Comparison of ENCODE assay signal across 18 cellular contexts in the genomic region with DNA sequence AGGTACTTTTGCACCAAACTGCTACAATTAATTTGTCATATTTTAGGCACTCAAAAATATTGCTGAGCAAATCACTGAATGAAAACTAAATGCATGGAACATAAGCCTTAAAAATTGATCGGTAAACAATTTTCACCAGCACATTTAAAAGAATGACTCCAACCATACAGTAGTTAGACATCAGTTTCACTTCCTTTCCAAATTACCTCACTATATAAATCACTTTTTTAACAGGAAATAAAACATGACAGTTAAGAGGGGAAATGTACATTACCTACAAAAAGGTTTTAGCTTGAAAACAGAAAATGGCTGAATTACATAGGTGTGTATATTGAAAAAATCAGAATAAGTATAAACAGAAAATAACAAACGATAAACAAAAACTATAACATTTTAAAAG.
DNase-seq lines count a peak whose midpoint lies in the region; ATAC-seq, FAIRE-seq and TF ChIP-seq lines count a peak whose summit lies in the region.
"Had no signal": no experiment of that assay in that cellular context is flagged by ENCODE, and none has a peak within 500 bp of the region (broad histone marks: within the 10 kb centered on the region; RNA-seq: fewer than 3 reads in every experiment).

No MANE protein-coding gene starts in this region.

- H3K4me1 ChIP-seq in neural progenitor cell: no peaks in the 10 kb centered on the region
- H3K4me1 ChIP-seq: colonic mucosa, gastrocnemius medialis, HAP-1, stomach had no signal

- DNase-seq in D721Med (ENCODE audit: insufficient read length, low spot score) (no peak), progenitor cell of endocrine pancreas (ENCODE audit: low spot score, unreplicated experiment) (no peak), NCI-H1930 (lab: John Stamatoyannopoulos, UW) (no peak), neural progenitor cell (ENCODE audit: low spot score) (no peak), HPDE6-E6E7 (ENCODE audit: extremely low spot score) (no peak)
- DNase-seq: activated CD8-positive, alpha-beta memory T cell treated with anti-CD3 and anti-CD28 coated beads, Interleukin-2, amount 10 ng/mL, durations not matched to agents 7 days and 5 days; activated gamma-delta T cell treated with Interleukin-2 at 50 U/mL for 16 hours; anterior cingulate cortex; colonic mucosa; gastrocnemius medialis; naive thymus-derived CD4-positive, alpha-beta T cell; stimulated activated CD4-positive, alpha-beta T cell treated with anti-CD3 and anti-CD28 coated beads, Interleukin-12 subunit alpha, Interleukin-12 subunit beta, amount 100 ng/mL, for 4 hours; stomach had no signal

- H3K79me2 ChIP-seq in SU-DHL-6 (ENCODE audit: insufficient read depth, low read length) (no peaks in the 10 kb centered on the region), neural progenitor cell (ENCODE audit: low read depth) (no peaks in the 10 kb centered on the region)

- H3K9me3 ChIP-seq in SU-DHL-6 (ENCODE audit: insufficient read depth, low read length) (no peaks in the 10 kb centered on the region), neural progenitor cell (ENCODE audit: low read depth) (no peaks in the 10 kb centered on the region)
- H3K9me3 ChIP-seq: colonic mucosa, gastrocnemius medialis, HAP-1, stomach had no signal

- H3K27ac Mint-ChIP-seq in progenitor cell of endocrine pancreas (no peak overlapping the region), neural progenitor cell (no peak overlapping the region)
- H3K27ac Mint-ChIP-seq: activated CD8-positive, alpha-beta memory T cell treated with anti-CD3 and anti-CD28 coated beads, Interleukin-2, amount 10 ng/mL, durations not matched to agents 7 days and 5 days; naive thymus-derived CD4-positive, alpha-beta T cell had no signal

- TF ChIP-seq CTCF in D721Med (IDR thresholded peaks at IDR 0.05; ENCODE audit: insufficient read depth, missing control alignments) (no peak), SU-DHL-6 (IDR thresholded peaks at IDR 0.05; ENCODE audit: insufficient read depth, low read length, poor library complexity, severe bottlenecking) (no peak), progenitor cell of endocrine pancreas (IDR thresholded peaks at IDR 0.05; ENCODE audit: unreplicated experiment) (no peak), neural progenitor cell (IDR thresholded peaks at IDR 0.05) (no peak)

- H3K9me2 ChIP-seq in SU-DHL-6 (replicated peaks; ENCODE audit: insufficient read depth, low read length): no peaks in the 10 kb centered on the region

- H3K4me3 Mint-ChIP-seq in progenitor cell of endocrine pancreas (ENCODE audit: low read depth) (no peak overlapping the region), neural progenitor cell (no peak overlapping the region)
- H3K4me3 Mint-ChIP-seq: activated CD8-positive, alpha-beta memory T cell treated with anti-CD3 and anti-CD28 coated beads, Interleukin-2, amount 10 ng/mL, durations not matched to agents 7 days and 5 days; naive thymus-derived CD4-positive, alpha-beta T cell had no signal

- H3K27me3 Mint-ChIP-seq in progenitor cell of endocrine pancreas (no peaks in the 10 kb centered on the region), neural progenitor cell (ENCODE audit: insufficient read depth, low read depth) (peaks cover 5% of the 10 kb centered on the region)
- H3K27me3 Mint-ChIP-seq: activated CD8-positive, alpha-beta memory T cell treated with anti-CD3 and anti-CD28 coated beads, Interleukin-2, amount 10 ng/mL, durations not matched to agents 7 days and 5 days had no signal

- peak overlapping the region; percentile 85 for H2AFZ ChIP-seq in SU-DHL-6 (ENCODE audit: low read depth, low read length, severe bottlenecking)
- H2AFZ ChIP-seq in neural progenitor cell (replicated peaks): no peak overlapping the region

- H3K4me1 Mint-ChIP-seq in progenitor cell of endocrine pancreas (ENCODE audit: low read depth) (peaks cover 10% of the 10 kb centered on the region), neural progenitor cell (no peaks in the 10 kb centered on the region)
- H3K4me1 Mint-ChIP-seq: naive thymus-derived CD4-positive, alpha-beta T cell had no signal

- H3K9me3 Mint-ChIP-seq in progenitor cell of endocrine pancreas (ENCODE audit: low read depth) (peaks cover 3% of the 10 kb centered on the region), neural progenitor cell (no peaks in the 10 kb centered on the region)

- ATAC-seq in GM19372 (IDR thresholded peaks at IDR 0.05; ENCODE audit: low read depth, unreplicated experiment): peak; percentile 54
- peak; percentile 45 for ATAC-seq in HG03432 (IDR thresholded peaks at IDR 0.05; ENCODE audit: unreplicated experiment)
- ATAC-seq: activated CD8-positive, alpha-beta memory T cell treated with anti-CD3 and anti-CD28 coated beads, Interleukin-2, amount 10 ng/mL, durations not matched to agents 7 days and 5 days; gastrocnemius medialis; naive thymus-derived CD4-positive, alpha-beta T cell had no signal

- H3K27me3 ChIP-seq in SU-DHL-6 (ENCODE audit: low read length) (no peaks in the 10 kb centered on the region), neural progenitor cell (no peaks in the 10 kb centered on the region)
- H3K27me3 ChIP-seq: colonic mucosa, gastrocnemius medialis, stomach had no signal

- peak overlapping the region; percentile 43 for H3K9ac ChIP-seq in SU-DHL-6 (ENCODE audit: low read length)
- H3K9ac ChIP-seq in neural progenitor cell: no peak overlapping the region

- H3K4me2 ChIP-seq in SU-DHL-6 (ENCODE audit: low read depth, low read length, poor library complexity, severe bottlenecking): peak overlapping the region; percentile 70
- H3K4me2 ChIP-seq in neural progenitor cell: no peak overlapping the region

- H3K36me3 ChIP-seq in SU-DHL-6 (ENCODE audit: low read length) (peaks cover 10% of the 10 kb centered on the region), neural progenitor cell (no peaks in the 10 kb centered on the region)
- H3K36me3 ChIP-seq: colonic mucosa, gastrocnemius medialis, HAP-1, stomach had no signal

- H3K27ac ChIP-seq in SU-DHL-6 (ENCODE audit: low read depth, low read length) (peak overlapping the region; percentile 92), neural progenitor cell (no peak overlapping the region)
- H3K27ac ChIP-seq: colonic mucosa, gastrocnemius medialis, stomach had no signal

- H3K4me3 ChIP-seq in SU-DHL-6 (ENCODE audit: insufficient read depth, low read length, poor library complexity, severe bottlenecking): peak overlapping the region; percentile 43
- H3K4me3 ChIP-seq in neural progenitor cell: no peak overlapping the region
- H3K4me3 ChIP-seq: colonic mucosa, gastrocnemius medialis, HAP-1, stomach had no signal

- H4K20me1 ChIP-seq in SU-DHL-6 (ENCODE audit: low read depth, low read length): no peaks in the 10 kb centered on the region
- no peaks in the 10 kb centered on the region for H4K20me1 ChIP-seq in neural progenitor cell (ENCODE audit: low read depth)

- H3K36me3 Mint-ChIP-seq in progenitor cell of endocrine pancreas (ENCODE audit: insufficient read depth) (no peaks in the 10 kb centered on the region), neural progenitor cell (no peaks in the 10 kb centered on the region)
- H3K36me3 Mint-ChIP-seq: activated CD8-positive, alpha-beta memory T cell treated with anti-CD3 and anti-CD28 coated beads, Interleukin-2, amount 10 ng/mL, durations not matched to agents 7 days and 5 days; naive thymus-derived CD4-positive, alpha-beta T cell had no signal

- peaks cover 9% of the 10 kb centered on the region for H3F3A ChIP-seq in SU-DHL-6 (ENCODE audit: insufficient read depth)
- no peaks in the 10 kb centered on the region for H3F3A ChIP-seq in neural progenitor cell (ENCODE audit: low read depth)

- FAIRE-seq in D721Med (lab: Jason Lieb, UNC): peak; percentile 58
- FAIRE-seq: urothelium cell line had no signal
